Comparison of ENCODE assay signal across 8 cellular contexts in genomic region chr16:70065746-70066658, GRCh38. TPM values are rescaled to one million over a fixed set of nuclear protein-coding genes. Genes with fewer than 3 reads are reported as not detected.
DNase-seq lines count a peak whose midpoint lies in the region; ATAC-seq, FAIRE-seq and TF ChIP-seq lines count a peak whose summit lies in the region.
"Not testable (repeated sequence)": the region's sequence is repeated elsewhere in the genome, so short reads cannot be mapped to it uniquely, and the experiment has no call there.

No MANE protein-coding gene starts in this region.

- peak; percentile 81 for FAIRE-seq in H54 (lab: Jason Lieb, UNC)

- not testable (repeated sequence) for H3K36me3 Mint-ChIP-seq in activated T-helper 1 cell treated with anti-CD3 and anti-CD28 coated beads, Interleukin-12 subunit alpha, Interleukin-12 subunit beta, Interleukin-2, Interleukin-4 antibody, amounts not matched to agents 30 ng/mL and 10 ng/mL and 1 ng/mL, durations not matched to agents 14 hours and 24 hours and 36 hours (ENCODE audit: low read depth); naive B cell; stimulated activated effector memory CD8-positive, alpha-beta T cell treated with anti-CD3 and anti-CD28 coated beads, Interleukin-12 subunit alpha, Interleukin-12 subunit beta, amount 100 ng/mL, for 72 hours

- H3K4me3 Mint-ChIP-seq in activated T-helper 1 cell treated with anti-CD3 and anti-CD28 coated beads, Interleukin-12 subunit alpha, Interleukin-12 subunit beta, Interleukin-2, Interleukin-4 antibody, amounts not matched to agents 30 ng/mL and 10 ng/mL and 1 ng/mL, durations not matched to agents 14 hours and 24 hours and 36 hours = peak overlapping the region; percentile 79
- peak overlapping the region; percentile 75 to 95 (median 89) for H3K4me3 Mint-ChIP-seq in naive B cell
- peak overlapping the region; percentile 67 for H3K4me3 Mint-ChIP-seq in stimulated activated effector memory CD8-positive, alpha-beta T cell treated with anti-CD3 and anti-CD28 coated beads, Interleukin-12 subunit alpha, Interleukin-12 subunit beta, amount 100 ng/mL, for 72 hours

- H3K27ac Mint-ChIP-seq in activated T-helper 1 cell treated with anti-CD3 and anti-CD28 coated beads, Interleukin-12 subunit alpha, Interleukin-12 subunit beta, Interleukin-2, Interleukin-4 antibody, amounts not matched to agents 30 ng/mL and 10 ng/mL and 1 ng/mL, durations not matched to agents 14 hours and 24 hours and 36 hours = peak overlapping the region; percentile 55
- H3K27ac Mint-ChIP-seq in naive B cell = peak overlapping the region; percentile 81 to 94 (median 92)
- peak overlapping the region; percentile 71 for H3K27ac Mint-ChIP-seq in stimulated activated effector memory CD8-positive, alpha-beta T cell treated with anti-CD3 and anti-CD28 coated beads, Interleukin-12 subunit alpha, Interleukin-12 subunit beta, amount 100 ng/mL, for 72 hours

- intact Hi-C loops in activated T-helper 1 cell treated with anti-CD3 and anti-CD28 coated beads, Interleukin-12 subunit alpha, Interleukin-12 subunit beta, Interleukin-2, Interleukin-4 antibody, amounts not matched to agents 30 ng/mL and 10 ng/mL and 1 ng/mL, durations not matched to agents 14 hours and 24 hours and 36 hours (cut with micrococcal nuclease) = loop anchor here (2.0 kb wide), 1 partner anchor 49 kb away; the partner anchor contains the start of gene PDPR

- DNase-seq in ELF-1 (ENCODE audit: low read depth, low spot score) (peak; percentile 90), H54 (ENCODE audit: insufficient read length, low spot score) (peak; percentile 72), LHCN-M2 (ENCODE audit: low read depth) (peak; percentile 58), RKO (ENCODE audit: low spot score) (peak; percentile 69), fibroblast of gingiva (ENCODE audit: low read depth) (peak; percentile 78), naive B cell (peak; percentile 93)
- peak; percentile 83 for DNase-seq in activated T-helper 1 cell treated with anti-CD3 and anti-CD28 coated beads, Interleukin-12 subunit alpha, Interleukin-12 subunit beta, Interleukin-2, Interleukin-4 antibody, amounts not matched to agents 30 ng/mL and 10 ng/mL and 1 ng/mL, durations not matched to agents 14 hours and 24 hours and 36 hours (ENCODE audit: low spot score)
- DNase-seq in stimulated activated effector memory CD8-positive, alpha-beta T cell treated with anti-CD3 and anti-CD28 coated beads, Interleukin-12 subunit alpha, Interleukin-12 subunit beta, amount 100 ng/mL, for 72 hours (ENCODE audit: low spot score in 2 of 2) = peak; percentile 81 to 93

- not testable (repeated sequence) for H3K9me3 Mint-ChIP-seq in activated T-helper 1 cell treated with anti-CD3 and anti-CD28 coated beads, Interleukin-12 subunit alpha, Interleukin-12 subunit beta, Interleukin-2, Interleukin-4 antibody, amounts not matched to agents 30 ng/mL and 10 ng/mL and 1 ng/mL, durations not matched to agents 14 hours and 24 hours and 36 hours; naive B cell; stimulated activated effector memory CD8-positive, alpha-beta T cell treated with anti-CD3 and anti-CD28 coated beads, Interleukin-12 subunit alpha, Interleukin-12 subunit beta, amount 100 ng/mL, for 72 hours

- not testable (repeated sequence) for H3K4me1 Mint-ChIP-seq in activated T-helper 1 cell treated with anti-CD3 and anti-CD28 coated beads, Interleukin-12 subunit alpha, Interleukin-12 subunit beta, Interleukin-2, Interleukin-4 antibody, amounts not matched to agents 30 ng/mL and 10 ng/mL and 1 ng/mL, durations not matched to agents 14 hours and 24 hours and 36 hours (ENCODE audit: low read depth); stimulated activated effector memory CD8-positive, alpha-beta T cell treated with anti-CD3 and anti-CD28 coated beads, Interleukin-12 subunit alpha, Interleukin-12 subunit beta, amount 100 ng/mL, for 72 hours
- H3K4me1 Mint-ChIP-seq in naive B cell = peaks cover 0 to 14% (median 4%) of the 10 kb centered on the region in 3 donors

- H3K27me3 Mint-ChIP-seq in activated T-helper 1 cell treated with anti-CD3 and anti-CD28 coated beads, Interleukin-12 subunit alpha, Interleukin-12 subunit beta, Interleukin-2, Interleukin-4 antibody, amounts not matched to agents 30 ng/mL and 10 ng/mL and 1 ng/mL, durations not matched to agents 14 hours and 24 hours and 36 hours (ENCODE audit: insufficient read depth); naive B cell: not testable (repeated sequence)

- ATAC-seq in naive B cell (ENCODE audit: low read depth in 2 of 2) = peak; percentile 87 to 89
- ATAC-seq in stimulated activated effector memory CD8-positive, alpha-beta T cell treated with anti-CD3 and anti-CD28 coated beads, Interleukin-12 subunit alpha, Interleukin-12 subunit beta, amount 100 ng/mL, for 72 hours = peak; percentile 94

- TF ChIP-seq POLR2A in H54 (IDR thresholded peaks at IDR 0.05; ENCODE audit: low read depth, low read length) = peak; percentile 60; the same call in 1 of the 2 replicates

RNA-seq across cellular contexts. Expression of gene PDPR, which starts 48.1 kb away (rescaled TPM):
- total RNA-seq in LHCN-M2 (2014; rRNA removed) = 11.2 and 12.7 TPM in 2 replicates
- polyA plus RNA-seq in LHCN-M2 (2012) = 9.1 TPM
- total RNA-seq in activated T-helper 1 cell treated with anti-CD3 and anti-CD28 coated beads, Interleukin-12 subunit alpha, Interleukin-12 subunit beta, Interleukin-2, Interleukin-4 antibody, amounts not matched to agents 30 ng/mL and 10 ng/mL and 1 ng/mL, durations not matched to agents 14 hours and 24 hours and 36 hours = 40.7 and 41.4 TPM in 2 replicates
- 10 to 100 TPM in 1 of 6 donors, 1 to 10 TPM in 5; 2.3 to 16.4 (median 7.0) TPM for polyA plus RNA-seq in naive B cell (ENCODE audit: low read depth in 6 of 6)

Comparison
In these comparisons a context has a peak if more than half of its experiments do, and no peak if none do; other contexts are left out.
1. Peak in every context shown above with its lines: DNase-seq and ATAC-seq.